ENCODE assay signal across 21 cellular contexts in the genomic region with DNA sequence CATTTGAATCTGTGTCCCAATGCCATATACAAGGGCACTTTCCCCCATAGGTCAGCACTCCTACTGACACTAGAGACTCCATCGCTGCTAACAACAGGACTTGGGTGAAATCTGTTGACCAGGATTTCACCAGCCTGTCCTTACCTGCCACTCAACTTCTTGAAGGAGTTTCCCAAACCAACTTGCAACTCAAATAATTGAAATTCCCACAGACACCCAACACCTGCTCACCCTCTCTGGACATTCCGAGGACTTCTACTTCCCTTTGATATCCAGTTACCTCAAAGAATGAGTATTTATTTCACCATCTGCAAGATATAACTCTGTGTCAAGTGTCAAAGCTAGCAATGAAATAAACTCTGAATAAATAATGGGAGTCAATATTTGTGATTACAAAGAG.
"Had no signal": no experiment of that assay in that cellular context is flagged by ENCODE, and none has a peak within 500 bp of the region (broad histone marks: within the 10 kb centered on the region; RNA-seq: fewer than 3 reads in every experiment).

No MANE protein-coding gene starts in this region.

- H3K36me3 Mint-ChIP-seq: naive B cell had no signal

- H3K27ac ChIP-seq: coronary artery, gastroesophageal sphincter, left ventricle myocardium inferior, lower lobe of right lung, psoas muscle, skin epidermis, stomach, thoracic aorta, transverse colon had no signal

- ATAC-seq: esophagus mucosa, gastroesophageal sphincter, lower lobe of right lung, psoas muscle, sciatic nerve had no signal

- H3K27me3 ChIP-seq: gastroesophageal sphincter, stomach, transverse colon had no signal

- H3K4me1 ChIP-seq: gastroesophageal sphincter, left ventricle myocardium inferior, lower lobe of right lung, psoas muscle, stomach, transverse colon had no signal

- H3K36me3 ChIP-seq: gastroesophageal sphincter, left ventricle myocardium inferior, lower lobe of right lung, stomach, thoracic aorta, transverse colon had no signal

- H3K4me3 ChIP-seq: coronary artery, gastroesophageal sphincter, left ventricle myocardium inferior, lower lobe of right lung, psoas muscle, skin epidermis, stomach, thoracic aorta, transverse colon had no signal

- DNase-seq: effector CD8-positive, alpha-beta T cell; foreskin fibroblast; glutamatergic neuron; islet precursor cell; left ventricle myocardium inferior; lower lobe of right lung; naive B cell; psoas muscle; retina; stimulated activated CD4-positive, alpha-beta T cell treated with anti-CD3 and anti-CD28 coated beads, Interleukin-12 subunit alpha, Interleukin-12 subunit beta, amount 100 ng/mL, for 4 hours; stimulated activated naive CD4-positive, alpha-beta T cell; stomach; substantia nigra; transverse colon had no signal

- H3K9me3 ChIP-seq: lower lobe of right lung, thoracic aorta, transverse colon had no signal

- H3K27ac Mint-ChIP-seq: memory B cell, naive B cell had no signal
